In the genomic region with DNA sequence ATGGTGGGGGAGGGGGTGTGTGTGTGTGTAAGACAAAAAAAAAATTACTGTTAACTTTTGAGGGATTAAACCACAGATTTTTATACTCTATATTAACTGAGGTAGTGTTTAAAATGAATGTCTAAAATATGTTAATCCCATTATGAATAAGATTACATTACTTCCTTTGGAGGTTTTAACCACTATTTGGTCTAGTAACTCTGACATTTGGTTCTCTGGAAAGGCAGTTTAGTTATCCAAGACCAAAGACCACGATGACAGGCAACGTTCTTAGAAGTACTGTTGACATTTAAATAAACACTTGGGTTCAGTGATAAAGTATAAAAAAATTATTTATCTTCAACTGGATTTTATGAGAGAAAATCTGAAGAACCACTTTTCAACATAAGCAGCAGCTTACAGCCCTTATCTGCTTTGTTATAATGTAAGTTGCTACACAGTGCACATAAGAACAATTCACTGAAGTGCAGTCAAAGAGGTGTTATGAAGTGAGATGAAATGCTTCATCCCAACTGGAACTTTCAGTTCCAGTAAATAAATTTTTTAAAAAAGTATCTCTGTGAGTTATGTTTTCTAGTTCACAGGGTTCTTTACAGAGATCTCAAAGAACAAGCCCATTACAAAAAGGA, we compare ENCODE assay signal across 32 cellular contexts.
"Had no signal": no experiment of that assay in that cellular context is flagged by ENCODE, and none has a peak within 500 bp of the region (broad histone marks: within the 10 kb centered on the region; RNA-seq: fewer than 3 reads in every experiment).

No MANE protein-coding gene starts in this region.

- H3K27ac ChIP-seq: gastrocnemius medialis, pancreas, prostate gland, right atrium auricular region, testis, transverse colon, uterus had no signal

- H3K4me3 ChIP-seq: gastrocnemius medialis, pancreas, prostate gland, right atrium auricular region, testis, transverse colon, uterus had no signal

- H3K27me3 Mint-ChIP-seq: activated B cell treated with CpG ODN at 0.5 μM for 24 hours; activated naive CD4-positive, alpha-beta T cell treated with anti-CD3 and anti-CD28 coated beads, Interleukin-2, amount 10 ng/mL, durations not matched to agents 7 days and 5 days; activated naive CD8-positive, alpha-beta T cell treated with anti-CD3 and anti-CD28 coated beads, Interleukin-2, amount 50 U/mL, for 24 hours; memory B cell; naive thymus-derived CD4-positive, alpha-beta T cell; T-cell had no signal

- H3K9me3 ChIP-seq: gastrocnemius medialis, pancreas, prostate gland, right atrium auricular region, testis, transverse colon, uterus had no signal

- H3K36me3 ChIP-seq: uterus had no signal

- FAIRE-seq: bronchial epithelial cell, colon, endometrium had no signal

- H3K27me3 ChIP-seq: gastrocnemius medialis, pancreas, right atrium auricular region, testis, transverse colon, uterus had no signal

- ATAC-seq: activated naive CD8-positive, alpha-beta T cell treated with anti-CD3 and anti-CD28 coated beads, Interleukin-2, amount 50 U/mL, for 24 hours; gastrocnemius medialis; left cardiac atrium; naive thymus-derived CD4-positive, alpha-beta T cell; pancreas; stimulated activated naive CD8-positive, alpha-beta T cell treated with anti-CD3 and anti-CD28 coated beads, Interleukin-15, Interleukin-2, amounts not matched to agents 100 U/mL and 50 U/mL, for 24 hours; T-cell had no signal

- DNase-seq: activated B cell treated with CpG ODN at 0.5 μM for 24 hours; activated CD4-positive, alpha-beta T cell treated with anti-CD3 and anti-CD28 coated beads, Interleukin-2, amount 50 U/mL, for 1 hour; activated gamma-delta T cell; activated naive CD4-positive, alpha-beta T cell treated with anti-CD3 and anti-CD28 coated beads, Interleukin-2, amount 10 ng/mL, durations not matched to agents 7 days and 5 days; activated naive CD8-positive, alpha-beta T cell treated with anti-CD3 and anti-CD28 coated beads, Interleukin-2, amount 50 U/mL, for 24 hours; activated T-cell treated with anti-CD3 and anti-CD28 coated beads for 4 hours; dermis blood vessel endothelial cell; effector CD8-positive, alpha-beta T cell; gastrocnemius medialis; glutamatergic neuron; islet precursor cell; left cardiac atrium; midbrain; naive thymus-derived CD4-positive, alpha-beta T cell; nucleus accumbens; pancreas; stimulated activated CD4-positive, alpha-beta T cell treated with anti-CD3 and anti-CD28 coated beads, Interleukin-15, amount 100 ng/mL, for 24 hours; stimulated activated CD4-positive, alpha-beta T cell treated with anti-CD3 and anti-CD28 coated beads, Interleukin-2, amount 100 ng/mL, for 24 hours; stimulated activated naive CD8-positive, alpha-beta T cell treated with anti-CD3 and anti-CD28 coated beads, Interleukin-15, Interleukin-2, amounts not matched to agents 100 U/mL and 50 U/mL, for 24 hours; T-cell; testis; transverse colon; uterus had no signal

- H3K4me3 Mint-ChIP-seq: activated B cell treated with CpG ODN at 0.5 μM for 24 hours; activated naive CD4-positive, alpha-beta T cell treated with anti-CD3 and anti-CD28 coated beads, Interleukin-2, amount 10 ng/mL, durations not matched to agents 7 days and 5 days; activated naive CD8-positive, alpha-beta T cell treated with anti-CD3 and anti-CD28 coated beads, Interleukin-2, amount 50 U/mL, for 24 hours; activated T-helper 1 cell treated with anti-CD3 and anti-CD28 coated beads, Interleukin-12 subunit alpha, Interleukin-12 subunit beta, Interleukin-2, Interleukin-4 antibody, amounts not matched to agents 30 ng/mL and 10 ng/mL and 1 ng/mL, durations not matched to agents 14 hours and 24 hours and 36 hours; memory B cell; naive thymus-derived CD4-positive, alpha-beta T cell; neural crest cell; T-cell; T-helper 2 cell treated with Interferon-gamma antibody and Interleukin-4, amounts not matched to agents 5 μg/mL and 100 μg/mL, for 36 hours had no signal

- H3K4me1 Mint-ChIP-seq: activated B cell treated with CpG ODN at 0.5 μM for 24 hours; activated naive CD4-positive, alpha-beta T cell treated with anti-CD3 and anti-CD28 coated beads, Interleukin-2, amount 10 ng/mL, durations not matched to agents 7 days and 5 days; activated naive CD8-positive, alpha-beta T cell treated with anti-CD3 and anti-CD28 coated beads, Interleukin-2, amount 50 U/mL, for 24 hours; memory B cell; naive thymus-derived CD4-positive, alpha-beta T cell; neural crest cell; T-cell had no signal

- H3K27ac Mint-ChIP-seq: activated B cell treated with CpG ODN at 0.5 μM for 24 hours; activated naive CD4-positive, alpha-beta T cell treated with anti-CD3 and anti-CD28 coated beads, Interleukin-2, amount 10 ng/mL, durations not matched to agents 7 days and 5 days; activated naive CD8-positive, alpha-beta T cell treated with anti-CD3 and anti-CD28 coated beads, Interleukin-2, amount 50 U/mL, for 24 hours; activated T-helper 1 cell treated with anti-CD3 and anti-CD28 coated beads, Interleukin-12 subunit alpha, Interleukin-12 subunit beta, Interleukin-2, Interleukin-4 antibody, amounts not matched to agents 30 ng/mL and 10 ng/mL and 1 ng/mL, durations not matched to agents 14 hours and 24 hours and 36 hours; memory B cell; T-cell; T-helper 2 cell treated with Interferon-gamma antibody and Interleukin-4, amounts not matched to agents 5 μg/mL and 100 μg/mL, for 36 hours had no signal

- H3K9me3 Mint-ChIP-seq: activated B cell treated with CpG ODN at 0.5 μM for 24 hours; activated naive CD4-positive, alpha-beta T cell treated with anti-CD3 and anti-CD28 coated beads, Interleukin-2, amount 10 ng/mL, durations not matched to agents 7 days and 5 days; activated naive CD8-positive, alpha-beta T cell treated with anti-CD3 and anti-CD28 coated beads, Interleukin-2, amount 50 U/mL, for 24 hours; activated T-helper 1 cell treated with anti-CD3 and anti-CD28 coated beads, Interleukin-12 subunit alpha, Interleukin-12 subunit beta, Interleukin-2, Interleukin-4 antibody, amounts not matched to agents 30 ng/mL and 10 ng/mL and 1 ng/mL, durations not matched to agents 14 hours and 24 hours and 36 hours; memory B cell; neural crest cell; T-cell; T-helper 2 cell treated with Interferon-gamma antibody and Interleukin-4, amounts not matched to agents 5 μg/mL and 100 μg/mL, for 36 hours had no signal

- H3K4me1 ChIP-seq: gastrocnemius medialis, pancreas, prostate gland, right atrium auricular region, testis, transverse colon, uterus had no signal
